12 cellular contexts compared by ENCODE assay signal in the genomic region with DNA sequence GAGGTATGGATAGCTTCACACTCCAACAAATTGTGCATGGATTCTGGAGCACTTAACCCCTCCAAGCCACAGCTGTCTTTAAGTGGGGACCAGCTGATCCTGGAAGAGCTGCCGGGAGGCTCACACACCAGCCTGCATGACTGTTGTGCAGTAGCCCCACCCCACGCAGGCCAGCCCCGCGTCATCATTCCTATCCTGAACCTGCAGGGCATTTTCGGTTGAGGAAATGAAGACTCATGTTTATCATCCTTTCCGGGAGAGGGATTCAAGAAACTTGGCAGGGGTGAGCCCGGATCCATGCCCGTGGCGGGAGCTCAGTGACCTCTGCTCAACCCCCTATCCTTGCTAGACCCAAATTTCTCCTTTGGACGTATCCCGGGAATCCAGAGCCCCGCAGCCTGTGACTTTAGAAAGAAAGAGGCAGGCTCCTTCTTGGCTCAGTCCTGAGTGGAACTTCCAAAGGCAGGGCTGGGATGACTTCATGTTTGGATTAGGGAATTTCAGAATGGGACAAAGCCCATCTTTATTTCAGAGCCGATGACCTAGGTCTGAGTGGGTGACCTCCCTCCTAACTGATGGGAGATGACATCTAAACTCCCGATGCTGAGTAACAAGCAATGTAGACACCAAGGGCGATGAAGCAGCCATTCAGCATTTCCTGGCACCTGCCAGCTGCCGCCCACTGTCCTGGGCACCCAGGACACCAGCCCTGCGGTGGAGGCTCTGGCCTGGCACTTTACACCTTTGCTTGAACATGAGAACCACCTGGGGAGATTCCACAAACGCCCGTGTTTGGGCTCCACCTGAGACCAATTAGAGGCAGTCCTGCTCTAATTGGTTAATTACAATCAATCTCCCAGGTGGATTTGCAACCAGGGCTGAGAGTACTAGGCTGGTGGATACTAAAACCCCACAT. TPM values are rescaled to one million over a fixed set of nuclear protein-coding genes. Genes with fewer than 3 reads are reported as not detected.
DNase-seq lines count a peak whose midpoint lies in the region; ATAC-seq and TF ChIP-seq lines count a peak whose summit lies in the region.
"Had no signal": no experiment of that assay in that cellular context is flagged by ENCODE, and none has a peak within 500 bp of the region (broad histone marks: within the 10 kb centered on the region; RNA-seq: fewer than 3 reads in every experiment).

No MANE protein-coding gene starts in this region.

- TF ChIP-seq CTCF in breast epithelium (IDR thresholded peaks at IDR 0.05) (no peak), liver (IDR thresholded peaks at IDR 0.05; ENCODE audit: low read depth, low read length, missing input control) (no peak)

- peaks cover 0 to 3% of the 10 kb centered on the region in 2 donors for H3K4me1 ChIP-seq in breast epithelium
- peaks cover 0 to 8% (median 6%) of the 10 kb centered on the region in 4 donors for H3K4me1 ChIP-seq in liver (ENCODE audit: control insufficient read depth in 4 of 4, insufficient read depth in 4 of 4, low read length in 3 of 4)

- H3K27me3 ChIP-seq in breast epithelium (no peaks in the 10 kb centered on the region), liver (ENCODE audit: control insufficient read depth in 4 of 4, insufficient read depth in 4 of 4, low read length in 3 of 4) (no peaks in the 10 kb centered on the region)

- H3K27ac ChIP-seq in breast epithelium (peak overlapping the region; percentile 66 to 85), liver (ENCODE audit: low read depth in 1 of 2, low read length in 2 of 2) (peak overlapping the region in 1 of 2 donors; percentile 20)

- 61% methylated on average over 19 of the region's 19 CpGs for WGBS in liver

- ATAC-seq in HG02870 (IDR thresholded peaks at IDR 0.05; ENCODE audit: unreplicated experiment) (no peak), GM19455 (IDR thresholded peaks at IDR 0.05; ENCODE audit: unreplicated experiment) (no peak), HG03457 (IDR thresholded peaks at IDR 0.05; ENCODE audit: unreplicated experiment) (no peak)

- H3K9ac ChIP-seq in liver (ENCODE audit: low read depth in 1 of 2, low read length in 2 of 2) = peak overlapping the region in 1 of 2 donors; percentile 5

- H3K9me3 ChIP-seq in breast epithelium = peaks cover 0 to 10% of the 10 kb centered on the region in 2 donors
- H3K9me3 ChIP-seq in liver (ENCODE audit: control insufficient read depth in 4 of 4, low read length in 3 of 4) = peaks cover 0 to 2% (median 0%) of the 10 kb centered on the region in 4 donors

- TF ChIP-seq RAD21 in liver (IDR thresholded peaks at IDR 0.05) = no peak

- peak; percentile 44 for DNase-seq in AG08395 (ENCODE audit: low spot score)
- DNase-seq in HCEC 1CT = peak; percentile 56
- DNase-seq in breast epithelium (ENCODE audit: low spot score in 2 of 2) = peak; percentile 87 to 90
- DNase-seq in iPS-NIHi11 (ENCODE audit: low spot score) = no peak
- DNase-seq: activated CD4-positive, CD25-positive, alpha-beta regulatory T cell treated with anti-CD3 and anti-CD28 coated beads, Interleukin-2, amount 50 U/mL, for 72 hours; hippocampal formation; NCI-H446 treated with DMSO at 0.1 percent for 48 hours; stimulated activated naive CD4-positive, alpha-beta T cell had no signal

- H3K4me3 ChIP-seq in breast epithelium (peak overlapping the region in 1 of 3 donors; percentile 44), liver (ENCODE audit: low read depth in 1 of 3, low read length in 3 of 3) (no peak overlapping the region)

- intact Hi-C loops in breast epithelium (cut with DNase I; ENCODE audit: low total_unique reads) = loop anchor here (10.0 kb wide), 1 partner anchor 304 kb away; no protein-coding TSS in a partner anchor

- TF ChIP-seq POLR2A in breast epithelium (IDR thresholded peaks at IDR 0.05) = no peak

- H3K36me3 ChIP-seq in breast epithelium (no peaks in the 10 kb centered on the region), liver (ENCODE audit: control insufficient read depth in 4 of 4, insufficient read depth in 3 of 4, low read depth in 1 of 4, low read length in 3 of 4) (no peaks in the 10 kb centered on the region)

TF ChIP-seq in liver, 16 proteins besides CTCF, POLR2A, EP300 and RAD21:
- TF ChIP-seq NR2F2 (IDR thresholded peaks at IDR 0.05) (peak; percentile 57), RXRA (IDR thresholded peaks at IDR 0.05) (peak in 1 of 2 donors; percentile 12), EGR1 (IDR thresholded peaks at IDR 0.05; ENCODE audit: low read depth in 2 of 2) (no peak)
TF ChIP-seq in liver: peak in this region for 2.

RNA-seq across cellular contexts. Expression of a gene that starts 43.3 kb away (rescaled TPM):
- total RNA-seq in breast epithelium (10 to 100 TPM; 14.9 to 23.9 (median 17.6) TPM), liver (10 to 100 TPM; 14.1 to 15.6 TPM)
- polyA plus RNA-seq in liver = 1 to 10 TPM; 1.7 to 6.1 TPM
